Comparison of ENCODE assay signal across 10 cellular contexts in the genomic region with DNA sequence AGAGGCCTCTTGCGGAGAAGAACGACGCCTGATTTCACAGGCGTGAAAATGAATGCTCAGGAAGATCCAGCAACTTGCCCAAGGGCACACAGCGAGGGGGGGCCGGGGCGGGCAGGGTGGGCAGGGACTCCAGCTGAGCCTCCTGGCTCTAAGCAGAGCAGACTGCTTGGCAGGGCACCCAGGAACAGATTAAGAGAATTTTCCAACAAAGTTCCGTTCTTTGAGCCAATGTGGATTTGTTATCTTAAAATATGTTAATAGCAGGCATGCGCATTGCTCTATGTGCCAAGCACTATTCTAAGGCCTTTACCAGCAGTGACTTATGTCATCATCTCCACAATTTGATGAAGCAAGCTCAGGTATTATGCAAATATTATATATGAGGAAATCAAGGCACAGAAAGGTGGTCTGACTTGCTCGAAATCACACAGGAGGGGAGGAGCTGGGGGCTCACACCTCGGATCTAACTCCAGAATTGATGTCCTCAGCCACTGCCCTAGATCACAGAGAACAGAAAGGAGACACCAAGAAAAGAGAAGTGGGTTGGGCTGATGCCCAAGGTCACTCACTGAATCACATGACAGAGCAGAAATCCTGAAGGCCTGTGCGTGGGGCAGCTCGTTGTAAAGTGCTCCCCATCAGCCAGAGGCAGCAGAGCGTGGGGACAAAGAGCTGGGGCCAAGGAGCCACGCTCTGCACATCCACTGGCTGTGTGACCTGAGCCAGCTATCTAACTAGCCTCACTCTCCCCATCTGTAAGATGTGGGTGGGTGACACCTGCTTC. TPM values are rescaled to one million over a fixed set of nuclear protein-coding genes. Genes with fewer than 3 reads are reported as not detected.
DNase-seq lines count a peak whose midpoint lies in the region; ATAC-seq and TF ChIP-seq lines count a peak whose summit lies in the region.
"Had no signal": no experiment of that assay in that cellular context is flagged by ENCODE, and none has a peak within 500 bp of the region (broad histone marks: within the 10 kb centered on the region; RNA-seq: fewer than 3 reads in every experiment).

No MANE protein-coding gene starts in this region.

- H3K4me1 ChIP-seq in BLaER1 treated with 17β-estradiol and CSF1 and Interleukin-3, amounts not matched to agents 10 nM and 100 nM, result peaks cover 43 to 73% (median 63%) of the 10 kb centered on the region in 10 experiments
- H3K4me1 ChIP-seq in esophagus squamous epithelium (peaks cover 16 to 39% (median 35%) of the 10 kb centered on the region in 3 donors), osteoblast (ENCODE audit: insufficient read depth, low read length) (peaks cover 26% of the 10 kb centered on the region)

- WGBS in esophagus squamous epithelium, 2 donors, result 34 to 39% methylated on average over 8 to 14 of the region's 15 CpGs

- 0 out of 22 replicates have a peak overlapping the region, but pooled peaks of 1 of the 11 experiments have one; percentile 9 for H3K27ac ChIP-seq in BLaER1 treated with 17β-estradiol and CSF1 and Interleukin-3, amounts not matched to agents 10 nM and 100 nM
- H3K27ac ChIP-seq in esophagus squamous epithelium (peak overlapping the region; percentile 63 to 86 (median 70)), osteoblast (ENCODE audit: low read depth, low read length) (peak overlapping the region; percentile 65)

- no peaks in the 10 kb centered on the region for H3K79me2 ChIP-seq in osteoblast (ENCODE audit: insufficient read depth, low read length)

- no peak for TF ChIP-seq POLR2A in esophagus squamous epithelium (IDR thresholded peaks at IDR 0.05)

- no peak overlapping the region for H3K4me3 ChIP-seq in BLaER1 treated with 17β-estradiol and CSF1 and Interleukin-3, amounts not matched to agents 10 nM and 100 nM
- H3K4me3 ChIP-seq in esophagus squamous epithelium (peak overlapping the region in 2 of 4 donors; percentile 13 to 36), osteoblast (ENCODE audit: insufficient read depth, low read length) (no peak overlapping the region)

- peaks cover 9 to 20% (median 12%) of the 10 kb centered on the region in 11 experiments; a peak in 21 of 22 replicates for H3K9me3 ChIP-seq in BLaER1 treated with 17β-estradiol and CSF1 and Interleukin-3, amounts not matched to agents 10 nM and 100 nM (replicated peaks in 1 of 11)
- peaks cover 0 to 3% (median 0%) of the 10 kb centered on the region in 3 donors for H3K9me3 ChIP-seq in esophagus squamous epithelium
- peaks cover 8% of the 10 kb centered on the region for H3K9me3 ChIP-seq in osteoblast (ENCODE audit: low read depth, low read length)

- H3K9ac ChIP-seq in BLaER1 treated with 17β-estradiol and CSF1 and Interleukin-3, amounts not matched to agents 10 nM and 100 nM, result no peak overlapping the region

- no peak for TF ChIP-seq CTCF in esophagus squamous epithelium (IDR thresholded peaks at IDR 0.05)
- TF ChIP-seq CTCF in osteoblast (IDR thresholded peaks at IDR 0.05; ENCODE audit: extremely low read depth, low read depth, low read length), result no peak
- no peak for TF ChIP-seq CTCF in omental fat pad (IDR thresholded peaks at IDR 0.05)

- H3K27me3 ChIP-seq in BLaER1 treated with 17β-estradiol and CSF1 and Interleukin-3, amounts not matched to agents 10 nM and 100 nM, result no peaks in the 10 kb centered on the region
- H3K27me3 ChIP-seq in esophagus squamous epithelium (no peaks in the 10 kb centered on the region), osteoblast (ENCODE audit: insufficient read depth, low read length) (no peaks in the 10 kb centered on the region)

- H4K20me1 ChIP-seq in BLaER1 treated with 17β-estradiol and CSF1 and Interleukin-3, amounts not matched to agents 10 nM and 100 nM, result no peaks in the 10 kb centered on the region
- H4K20me1 ChIP-seq in osteoblast (ENCODE audit: insufficient read depth, low read length), result no peaks in the 10 kb centered on the region

- ATAC-seq in HG03439 (IDR thresholded peaks at IDR 0.05; ENCODE audit: unreplicated experiment), result no peak
- ATAC-seq in omental fat pad (ENCODE audit: low FRiP score), result no peak

- H2AFZ ChIP-seq in osteoblast (ENCODE audit: low read length), result no peak overlapping the region

- H3K36me3 ChIP-seq in BLaER1 treated with 17β-estradiol and CSF1 and Interleukin-3, amounts not matched to agents 10 nM and 100 nM, result no peaks in the 10 kb centered on the region
- H3K36me3 ChIP-seq in esophagus squamous epithelium, result no peaks in the 10 kb centered on the region
- no peaks in the 10 kb centered on the region for H3K36me3 ChIP-seq in osteoblast (ENCODE audit: insufficient read depth, low read length)

- intact Hi-C loops in esophagus squamous epithelium (cut with DNase I), result no loop called here

- H3K4me2 ChIP-seq in BLaER1 treated with 17β-estradiol and CSF1 and Interleukin-3, amounts not matched to agents 10 nM and 100 nM, result peak overlapping the region in 10 of 11 experiments; percentile 3 to 83 (median 33); a peak in 15 of 22 replicates
- no peak overlapping the region for H3K4me2 ChIP-seq in osteoblast (ENCODE audit: insufficient read depth, low read length)

- DNase-seq in OCI-M1 (lab: John Stamatoyannopoulos, UW) (peak; percentile 32), esophagus squamous epithelium (lab: John Stamatoyannopoulos, UW) (no peak), osteoblast (ENCODE audit: insufficient read length, low spot score, missing footprints) (no peak), omental fat pad (ENCODE audit: low spot score) (no peak), GM19238 (ENCODE audit: insufficient read length, low spot score) (no peak), islet precursor cell (no peak)
- DNase-seq: CD4-positive, alpha-beta memory T cell; NCI-H1048 had no signal

RNA-seq across cellular contexts. Expression of a gene that starts 23.2 kb away (rescaled TPM):
- total RNA-seq in esophagus squamous epithelium (10 to 100 TPM; 20.2 to 35.9 (median 29.9) TPM), osteoblast (24.2 and 27.7 TPM in 2 replicates), omental fat pad (1 to 10 TPM; 6.4 to 9.1 (median 8.4) TPM)
